ENCODE assay signal across 1 cellular context in the genomic region with DNA sequence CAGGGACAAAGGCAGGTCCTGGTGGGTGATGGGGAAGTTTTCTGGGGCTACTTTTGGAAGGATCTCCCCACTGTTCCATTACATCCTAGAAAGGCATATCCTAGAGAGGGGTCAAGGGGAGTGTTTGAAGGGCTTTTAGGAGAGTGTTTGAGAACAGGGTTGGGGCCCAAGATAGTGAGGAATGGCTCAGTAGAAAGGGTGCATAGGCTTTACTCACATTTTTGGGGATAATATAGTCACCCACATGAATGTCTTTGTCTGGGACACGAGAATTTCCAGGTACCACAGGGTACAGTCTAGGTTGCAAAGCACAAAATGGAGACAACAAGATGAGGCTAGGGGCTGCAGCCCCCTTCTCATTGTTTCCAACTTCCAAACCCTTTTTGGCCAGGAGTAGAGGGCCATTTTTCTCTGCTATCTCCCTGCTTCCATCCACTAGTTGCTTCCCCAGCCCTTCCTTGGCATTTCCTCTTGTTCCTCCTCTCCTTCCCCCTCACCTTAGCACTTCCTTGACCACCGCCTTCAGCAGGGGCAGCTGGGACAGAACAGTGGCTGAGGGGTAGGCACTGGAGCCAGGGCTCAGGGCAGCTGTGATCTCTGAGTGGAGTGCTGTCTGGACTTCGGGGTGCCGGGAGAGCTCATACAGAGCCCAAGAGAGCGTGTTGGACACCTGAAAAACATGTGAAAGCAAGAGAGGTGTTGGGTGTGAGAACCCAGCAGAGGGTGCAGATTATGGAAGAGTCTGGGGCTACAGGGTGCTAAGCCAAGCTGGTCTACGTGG.
TF ChIP-seq lines count a peak whose summit lies in the region.

No MANE protein-coding gene starts in this region.

TF ChIP-seq in WTC11, 78 proteins besides CTCF, POLR2A, EP300 and RAD21 (continued from another document):
- no peak for TF ChIP-seq ARID4B (CRISPR knock-in tag; IDR thresholded peaks at IDR 0.05; ENCODE audit: borderline replicate concordance)
- TF ChIP-seq MYBL2 (CRISPR knock-in tag; IDR thresholded peaks at IDR 0.05) = no peak
- TF ChIP-seq ZNF138 (CRISPR knock-in tag; conservative IDR thresholded peaks at IDR 0.05) = no peak
- TF ChIP-seq, protein P1, sequence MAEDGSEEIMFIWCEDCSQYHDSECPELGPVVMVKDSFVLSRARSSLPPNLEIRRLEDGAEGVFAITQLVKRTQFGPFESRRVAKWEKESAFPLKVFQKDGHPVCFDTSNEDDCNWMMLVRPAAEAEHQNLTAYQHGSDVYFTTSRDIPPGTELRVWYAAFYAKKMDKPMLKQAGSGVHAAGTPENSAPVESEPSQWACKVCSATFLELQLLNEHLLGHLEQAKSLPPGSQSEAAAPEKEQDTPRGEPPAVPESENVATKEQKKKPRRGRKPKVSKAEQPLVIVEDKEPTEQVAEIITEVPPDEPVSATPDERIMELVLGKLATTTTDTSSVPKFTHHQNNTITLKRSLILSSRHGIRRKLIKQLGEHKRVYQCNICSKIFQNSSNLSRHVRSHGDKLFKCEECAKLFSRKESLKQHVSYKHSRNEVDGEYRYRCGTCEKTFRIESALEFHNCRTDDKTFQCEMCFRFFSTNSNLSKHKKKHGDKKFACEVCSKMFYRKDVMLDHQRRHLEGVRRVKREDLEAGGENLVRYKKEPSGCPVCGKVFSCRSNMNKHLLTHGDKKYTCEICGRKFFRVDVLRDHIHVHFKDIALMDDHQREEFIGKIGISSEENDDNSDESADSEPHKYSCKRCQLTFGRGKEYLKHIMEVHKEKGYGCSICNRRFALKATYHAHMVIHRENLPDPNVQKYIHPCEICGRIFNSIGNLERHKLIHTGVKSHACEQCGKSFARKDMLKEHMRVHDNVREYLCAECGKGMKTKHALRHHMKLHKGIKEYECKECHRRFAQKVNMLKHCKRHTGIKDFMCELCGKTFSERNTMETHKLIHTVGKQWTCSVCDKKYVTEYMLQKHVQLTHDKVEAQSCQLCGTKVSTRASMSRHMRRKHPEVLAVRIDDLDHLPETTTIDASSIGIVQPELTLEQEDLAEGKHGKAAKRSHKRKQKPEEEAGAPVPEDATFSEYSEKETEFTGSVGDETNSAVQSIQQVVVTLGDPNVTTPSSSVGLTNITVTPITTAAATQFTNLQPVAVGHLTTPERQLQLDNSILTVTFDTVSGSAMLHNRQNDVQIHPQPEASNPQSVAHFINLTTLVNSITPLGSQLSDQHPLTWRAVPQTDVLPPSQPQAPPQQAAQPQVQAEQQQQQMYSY (CRISPR knock-in tag; IDR thresholded peaks at IDR 0.05) = no peak
- TF ChIP-seq, protein P2, sequence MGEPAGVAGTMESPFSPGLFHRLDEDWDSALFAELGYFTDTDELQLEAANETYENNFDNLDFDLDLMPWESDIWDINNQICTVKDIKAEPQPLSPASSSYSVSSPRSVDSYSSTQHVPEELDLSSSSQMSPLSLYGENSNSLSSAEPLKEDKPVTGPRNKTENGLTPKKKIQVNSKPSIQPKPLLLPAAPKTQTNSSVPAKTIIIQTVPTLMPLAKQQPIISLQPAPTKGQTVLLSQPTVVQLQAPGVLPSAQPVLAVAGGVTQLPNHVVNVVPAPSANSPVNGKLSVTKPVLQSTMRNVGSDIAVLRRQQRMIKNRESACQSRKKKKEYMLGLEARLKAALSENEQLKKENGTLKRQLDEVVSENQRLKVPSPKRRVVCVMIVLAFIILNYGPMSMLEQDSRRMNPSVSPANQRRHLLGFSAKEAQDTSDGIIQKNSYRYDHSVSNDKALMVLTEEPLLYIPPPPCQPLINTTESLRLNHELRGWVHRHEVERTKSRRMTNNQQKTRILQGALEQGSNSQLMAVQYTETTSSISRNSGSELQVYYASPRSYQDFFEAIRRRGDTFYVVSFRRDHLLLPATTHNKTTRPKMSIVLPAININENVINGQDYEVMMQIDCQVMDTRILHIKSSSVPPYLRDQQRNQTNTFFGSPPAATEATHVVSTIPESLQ (CRISPR knock-in tag; IDR thresholded peaks at IDR 0.05) = no peak
